8 cellular contexts compared by ENCODE assay signal in genomic region chr2:102082591-102083586, GRCh38. TPM values are rescaled to one million over a fixed set of nuclear protein-coding genes. Genes with fewer than 3 reads are reported as not detected.
DNase-seq lines count a peak whose midpoint lies in the region; ATAC-seq and TF ChIP-seq lines count a peak whose summit lies in the region.

No MANE protein-coding gene starts in this region.

- TF ChIP-seq CTCF in parathyroid adenoma (IDR thresholded peaks at IDR 0.05) (no peak), lower leg skin (IDR thresholded peaks at IDR 0.05) (no peak)

- H3K36me3 ChIP-seq in parathyroid adenoma (ENCODE audit: control insufficient read depth, insufficient read depth, low read length): no peaks in the 10 kb centered on the region

- H3K4me3 ChIP-seq in parathyroid adenoma (ENCODE audit: low read depth, low read length) (no peak overlapping the region), lower leg skin (ENCODE audit: low read depth, poor library complexity, severe bottlenecking) (no peak overlapping the region)

- peaks cover 16% of the 10 kb centered on the region for H3K9me3 Mint-ChIP-seq in activated CD4-positive, alpha-beta T cell treated with anti-CD3 and anti-CD28 coated beads for 36 hours (ENCODE audit: low read depth)

- CTCF ChIA-PET in activated CD4-positive, alpha-beta T cell treated with anti-CD3 and anti-CD28 coated beads for 36 hours (lab: Charles Lee): interaction anchor here (0.7 to 2.3 kb wide), 19 partner anchors 17 to 285 kb away, joined by 3 to 15 read pairs (median 3); no protein-coding TSS in a partner anchor

- H3K4me3 Mint-ChIP-seq in activated CD4-positive, alpha-beta T cell treated with anti-CD3 and anti-CD28 coated beads for 36 hours: peak overlapping the region; percentile 50

- H3K27ac ChIP-seq in epithelial cell of prostate (peak overlapping the region; percentile 60), parathyroid adenoma (peak overlapping the region; percentile 37)

- H3K9ac ChIP-seq in parathyroid adenoma: no peak overlapping the region

- DNase-seq in Caki2 (ENCODE audit: low read depth) (peak; percentile 61), epithelial cell of prostate (ENCODE audit: low read depth, low spot score) (no peak), lower leg skin (ENCODE audit: low spot score in 2 of 2) (no peak), cerebellum (ENCODE audit: low spot score) (no peak)
- DNase-seq in activated CD4-positive, alpha-beta T cell treated with anti-CD3 and anti-CD28 coated beads for 36 hours: peak; percentile 74

- no peaks in the 10 kb centered on the region for H3K27me3 ChIP-seq in parathyroid adenoma (ENCODE audit: control insufficient read depth, insufficient read depth, low read length)

- no peaks in the 10 kb centered on the region for H3K27me3 Mint-ChIP-seq in activated CD4-positive, alpha-beta T cell treated with anti-CD3 and anti-CD28 coated beads for 36 hours

- in situ Hi-C loops in Caki2 (cut with HindIII; ENCODE audit: low pct_unique_long_range_greater_than_20kb, low sequenced_read_pairs): no loop called here

- WGBS in lower leg skin, 2 donors: 47 to 57% methylated on average over 11 of the region's 11 CpGs

- POLR2A ChIA-PET in activated CD4-positive, alpha-beta T cell treated with anti-CD3 and anti-CD28 coated beads for 36 hours (lab: Charles Lee): interaction anchor here (0.5 to 2.5 kb wide), 11 partner anchors 18 to 83 kb away, joined by 3 to 23 read pairs (median 3); no protein-coding TSS in a partner anchor

- peaks cover 20% of the 10 kb centered on the region for H3K4me1 ChIP-seq in parathyroid adenoma

- peak overlapping the region; percentile 2 for H3K4me2 ChIP-seq in parathyroid adenoma (ENCODE audit: low read length)

- peaks cover 6% of the 10 kb centered on the region for H3K36me3 Mint-ChIP-seq in activated CD4-positive, alpha-beta T cell treated with anti-CD3 and anti-CD28 coated beads for 36 hours (ENCODE audit: low read depth)

- intact Hi-C loops in activated CD4-positive, alpha-beta T cell treated with anti-CD3 and anti-CD28 coated beads for 36 hours (cut with DNase I, micrococcal nuclease): loop anchor here (1.0 to 10.0 kb wide), 19 partner anchors 17 to 776 kb away; partner anchors contain the start of gene RNF149 (in 1 of the 2)
- intact Hi-C loops in lower leg skin (cut with DNase I; ENCODE audit: low total_unique reads): no loop called here

- H3K27ac Mint-ChIP-seq in activated CD4-positive, alpha-beta T cell treated with anti-CD3 and anti-CD28 coated beads for 36 hours: peak overlapping the region; percentile 93

- no peak for TF ChIP-seq POLR2A in lower leg skin (IDR thresholded peaks at IDR 0.05)

- ATAC-seq in GM21360 (IDR thresholded peaks at IDR 0.05; ENCODE audit: unreplicated experiment): peak; percentile 84
- ATAC-seq in HG03575 (IDR thresholded peaks at IDR 0.05; ENCODE audit: extremely low read depth, insufficient number of reproducible peaks, low FRiP score, unreplicated experiment): peak; percentile 84
- peak; percentile 90 for ATAC-seq in activated CD4-positive, alpha-beta T cell treated with anti-CD3 and anti-CD28 coated beads for 36 hours

- H3K9me3 ChIP-seq in parathyroid adenoma (ENCODE audit: control insufficient read depth, low read length): no peaks in the 10 kb centered on the region

- peak overlapping the region; percentile 36 for H2AFZ ChIP-seq in parathyroid adenoma

- H3K4me1 Mint-ChIP-seq in activated CD4-positive, alpha-beta T cell treated with anti-CD3 and anti-CD28 coated beads for 36 hours: peaks cover 74% of the 10 kb centered on the region

- peaks cover 3% of the 10 kb centered on the region for H3K79me2 ChIP-seq in parathyroid adenoma

RNA-seq across cellular contexts. Expression of gene IL1R1, which starts 59.7 kb away (rescaled TPM):
- total RNA-seq in Caki2 (2014; rRNA removed; shearing (Covaris generic); ENCODE audit: low replicate concordance): 1.5 TPM in 1 of 2 replicates, not detected in the other
- total RNA-seq in activated CD4-positive, alpha-beta T cell treated with anti-CD3 and anti-CD28 coated beads for 36 hours: 10 to 100 TPM; 20.8 to 21.8 TPM
- total RNA-seq in lower leg skin (10 to 100 TPM; 43.2 to 92.9 (median 53.0) TPM), cerebellum (1.5 TPM)

Comparison
In these comparisons a context has a peak if more than half of its experiments do, and no peak if none do; other contexts are left out.
1. DNase-seq: peak in Caki2 (single experiment) and activated CD4-positive, alpha-beta T cell treated with anti-CD3 and anti-CD28 coated beads for 36 hours (single experiment); none in epithelial cell of prostate (single experiment), lower leg skin (0 of 2) and cerebellum (single experiment).
2. Peak in every context shown above with its lines, with median percentiles within 50 percentile points of each other: ATAC-seq.